In the genomic region with DNA sequence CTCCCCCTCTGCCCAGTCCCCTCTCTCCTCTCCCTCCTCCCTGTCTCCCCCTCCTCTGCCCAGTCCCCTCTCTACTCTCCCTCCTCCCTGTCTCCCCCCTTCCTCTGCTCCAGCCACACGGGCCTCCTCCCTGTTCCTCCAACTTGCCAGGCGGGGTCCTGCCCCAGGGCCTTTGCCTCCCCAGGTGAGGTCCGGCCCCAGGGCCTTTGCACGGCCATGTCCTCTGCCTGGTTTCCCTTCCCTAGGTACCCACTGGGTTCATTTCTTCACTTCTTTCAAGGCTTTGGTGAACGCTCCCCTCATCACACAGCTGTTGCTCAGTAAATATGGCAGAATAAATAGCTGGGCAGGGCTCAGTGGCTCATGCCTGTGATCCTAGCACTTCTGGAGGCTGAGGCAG, we compare ENCODE assay signal across 1 cellular context.
TF ChIP-seq lines count a peak whose summit lies in the region.

No MANE protein-coding gene starts in this region.

TF ChIP-seq in HepG2, 621 proteins besides CTCF, POLR2A, EP300 and RAD21 (continued from another document):
- TF ChIP-seq, protein P1, sequence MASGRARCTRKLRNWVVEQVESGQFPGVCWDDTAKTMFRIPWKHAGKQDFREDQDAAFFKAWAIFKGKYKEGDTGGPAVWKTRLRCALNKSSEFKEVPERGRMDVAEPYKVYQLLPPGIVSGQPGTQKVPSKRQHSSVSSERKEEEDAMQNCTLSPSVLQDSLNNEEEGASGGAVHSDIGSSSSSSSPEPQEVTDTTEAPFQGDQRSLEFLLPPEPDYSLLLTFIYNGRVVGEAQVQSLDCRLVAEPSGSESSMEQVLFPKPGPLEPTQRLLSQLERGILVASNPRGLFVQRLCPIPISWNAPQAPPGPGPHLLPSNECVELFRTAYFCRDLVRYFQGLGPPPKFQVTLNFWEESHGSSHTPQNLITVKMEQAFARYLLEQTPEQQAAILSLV (CRISPR knock-in tag; IDR thresholded peaks at IDR 0.05; ENCODE audit: borderline replicate concordance): no peak
- TF ChIP-seq RORA (CRISPR knock-in tag; IDR thresholded peaks at IDR 0.05): no peak
- no peak for TF ChIP-seq FOXC1 (CRISPR knock-in tag; IDR thresholded peaks at IDR 0.05; ENCODE audit: borderline replicate concordance)
- TF ChIP-seq ZBTB21 (CRISPR knock-in tag; IDR thresholded peaks at IDR 0.05): no peak
- TF ChIP-seq SCMH1 (CRISPR knock-in tag; IDR thresholded peaks at IDR 0.05; ENCODE audit: borderline replicate concordance): no peak
